8 cellular contexts compared by ENCODE assay signal in the genomic region with DNA sequence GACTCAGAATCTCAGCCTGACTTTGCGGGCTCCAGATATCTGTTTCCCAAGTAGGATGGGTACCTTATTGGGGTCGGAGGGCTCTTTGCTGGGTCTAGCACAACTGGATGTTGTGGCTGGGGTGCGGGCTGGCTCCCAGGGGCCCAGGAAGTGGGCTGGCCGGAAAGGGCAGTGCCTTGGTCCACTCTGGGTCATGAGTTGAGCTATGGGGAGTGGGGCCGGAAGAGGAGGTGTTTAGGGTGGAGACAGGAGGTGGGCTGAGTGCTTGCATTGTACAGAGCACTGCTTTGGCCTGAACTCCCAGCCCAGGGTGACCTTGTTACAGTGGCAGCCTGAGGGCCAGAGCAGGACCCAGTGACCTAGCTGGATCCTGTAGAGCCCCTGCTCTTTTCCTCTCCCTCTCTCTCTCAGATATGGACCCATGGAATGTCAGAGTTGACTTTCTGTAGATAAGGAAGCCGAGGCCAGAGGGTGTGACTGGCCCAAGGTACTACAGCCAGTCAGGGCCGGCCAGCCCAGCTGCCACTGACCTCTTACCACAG. TPM values are rescaled to one million over a fixed set of nuclear protein-coding genes. Genes with fewer than 3 reads are reported as not detected.
DNase-seq lines count a peak whose midpoint lies in the region; ATAC-seq and TF ChIP-seq lines count a peak whose summit lies in the region.

No MANE protein-coding gene starts in this region.

- peak overlapping the region; percentile 47 for H3K4me3 ChIP-seq in HFF-Myc (replicated peaks; ENCODE audit: low read depth, low read length)
- peak overlapping the region; percentile 84 for H3K4me3 ChIP-seq in skeletal muscle satellite cell (ENCODE audit: low read length)

- no peak for ATAC-seq in activated CD8-positive, alpha-beta T cell treated with anti-CD3 and anti-CD28 coated beads for 36 hours
- ATAC-seq in left cardiac atrium: peak in 1 of 2 donors; percentile 3
- ATAC-seq in GM21576 (IDR thresholded peaks at IDR 0.05; ENCODE audit: unreplicated experiment): no peak

- no peaks in the 10 kb centered on the region for H3K36me3 Mint-ChIP-seq in activated CD8-positive, alpha-beta T cell treated with anti-CD3 and anti-CD28 coated beads for 36 hours (ENCODE audit: low read depth)

- H3K27ac Mint-ChIP-seq in activated CD8-positive, alpha-beta T cell treated with anti-CD3 and anti-CD28 coated beads for 36 hours: no peak overlapping the region

- peaks cover 9% of the 10 kb centered on the region for H3K4me1 Mint-ChIP-seq in activated CD8-positive, alpha-beta T cell treated with anti-CD3 and anti-CD28 coated beads for 36 hours (ENCODE audit: low read depth)

- peak overlapping the region; percentile 94 for H3K4me2 ChIP-seq in skeletal muscle satellite cell (ENCODE audit: low read length)

- POLR2A ChIA-PET in activated CD8-positive, alpha-beta T cell treated with anti-CD3 and anti-CD28 coated beads for 36 hours (lab: Charles Lee): no interaction called here

- H3K9me3 ChIP-seq in skeletal muscle satellite cell (replicated peaks; ENCODE audit: low read length): no peaks in the 10 kb centered on the region

- H3K9me3 Mint-ChIP-seq in activated CD8-positive, alpha-beta T cell treated with anti-CD3 and anti-CD28 coated beads for 36 hours: no peaks in the 10 kb centered on the region

- no peaks in the 10 kb centered on the region for H3K27me3 ChIP-seq in skeletal muscle satellite cell (ENCODE audit: control insufficient read depth, insufficient read depth, low read length)

- TF ChIP-seq CTCF in HFF-Myc (IDR thresholded peaks at IDR 0.05; ENCODE audit: low read depth, low read length, missing control alignments): no peak
- TF ChIP-seq CTCF in activated CD8-positive, alpha-beta T cell treated with anti-CD3 and anti-CD28 coated beads for 36 hours (IDR thresholded peaks at IDR 0.05): no peak

- peak overlapping the region; percentile 53 for H3K4me3 Mint-ChIP-seq in activated CD8-positive, alpha-beta T cell treated with anti-CD3 and anti-CD28 coated beads for 36 hours

- intact Hi-C loops in activated CD8-positive, alpha-beta T cell treated with anti-CD3 and anti-CD28 coated beads for 36 hours (cut with micrococcal nuclease): no loop called here
- intact Hi-C loops in left cardiac atrium (cut with DNase I): no loop called here

- peak overlapping the region; percentile 93 for H3K9ac ChIP-seq in skeletal muscle satellite cell (ENCODE audit: low read depth, low read length)

- CTCF ChIA-PET in activated CD8-positive, alpha-beta T cell treated with anti-CD3 and anti-CD28 coated beads for 36 hours (lab: Charles Lee): interaction anchor here (1.4 to 1.8 kb wide), 2 partner anchors 9 to 25 kb away, joined by 5 to 6 read pairs; no protein-coding TSS in a partner anchor

- peaks cover 79% of the 10 kb centered on the region for H3K4me1 ChIP-seq in skeletal muscle satellite cell (ENCODE audit: control insufficient read depth, insufficient read depth, low read length)

- DNase-seq in HFF-Myc (ENCODE audit: extremely low read depth, low read depth) (no peak), left cardiac atrium (peak; percentile 50), NCI-H2227 (lab: John Stamatoyannopoulos, UW; ENCODE audit: unreplicated experiment) (no peak), inferior parietal cortex (ENCODE audit: extremely low spot score) (no peak), NCI-H1694 (lab: John Stamatoyannopoulos, UW) (no peak)
- no peak for DNase-seq in activated CD8-positive, alpha-beta T cell treated with anti-CD3 and anti-CD28 coated beads for 36 hours

- H3K27me3 Mint-ChIP-seq in activated CD8-positive, alpha-beta T cell treated with anti-CD3 and anti-CD28 coated beads for 36 hours: peaks cover 14% of the 10 kb centered on the region

- peaks cover 41% of the 10 kb centered on the region for H3K36me3 ChIP-seq in skeletal muscle satellite cell (ENCODE audit: insufficient read depth, low read length)

RNA-seq across cellular contexts. Expression of gene PHLDB1, which starts 13.2 kb away (rescaled TPM):
- total RNA-seq in activated CD8-positive, alpha-beta T cell treated with anti-CD3 and anti-CD28 coated beads for 36 hours: 1 to 10 TPM; 3.0 to 5.1 TPM
- total RNA-seq in left cardiac atrium: 100 to 1,000 TPM; 108 to 159 TPM
- total RNA-seq in skeletal muscle satellite cell (2012; rRNA removed): 107 and 124 TPM in 2 replicates

RNA-seq across cellular contexts. Expression of gene ARCN1, which starts 48.4 kb away (rescaled TPM):
- 100 to 1,000 TPM; 134 to 135 TPM for total RNA-seq in activated CD8-positive, alpha-beta T cell treated with anti-CD3 and anti-CD28 coated beads for 36 hours
- 100 to 1,000 TPM in 1 of 2 donors, 10 to 100 TPM in 1; 98.2 to 129 TPM for total RNA-seq in left cardiac atrium
- 161 and 162 TPM in 2 replicates for total RNA-seq in skeletal muscle satellite cell (2012; rRNA removed)

RNA-seq across cellular contexts. Expression of gene IFT46, which starts 54.9 kb away (rescaled TPM):
- total RNA-seq in activated CD8-positive, alpha-beta T cell treated with anti-CD3 and anti-CD28 coated beads for 36 hours: 10 to 100 TPM; 14.9 to 16.0 TPM
- total RNA-seq in left cardiac atrium: 10 to 100 TPM; 13.4 to 18.8 TPM
- 31.2 and 40.6 TPM in 2 replicates for total RNA-seq in skeletal muscle satellite cell (2012; rRNA removed)

RNA-seq across cellular contexts. Expression of gene TREH, which starts 58.9 kb away (rescaled TPM):
- not detected for total RNA-seq in activated CD8-positive, alpha-beta T cell treated with anti-CD3 and anti-CD28 coated beads for 36 hours
- total RNA-seq in left cardiac atrium: not detected
- total RNA-seq in skeletal muscle satellite cell (2012; rRNA removed): not detected in 2 replicates

Comparison
In these comparisons a context has a peak if more than half of its experiments do, and no peak if none do; other contexts are left out.
1. RNA of gene PHLDB1, which starts 13.2 kb away (total RNA-seq): 108 to 159 TPM in left cardiac atrium; 3.0 to 5.1 TPM in activated CD8-positive, alpha-beta T cell treated with anti-CD3 and anti-CD28 coated beads for 36 hours; every median in the first group is over 10 times any median in the second.